ENCODE assay signal across 8 cellular contexts in the genomic region with DNA sequence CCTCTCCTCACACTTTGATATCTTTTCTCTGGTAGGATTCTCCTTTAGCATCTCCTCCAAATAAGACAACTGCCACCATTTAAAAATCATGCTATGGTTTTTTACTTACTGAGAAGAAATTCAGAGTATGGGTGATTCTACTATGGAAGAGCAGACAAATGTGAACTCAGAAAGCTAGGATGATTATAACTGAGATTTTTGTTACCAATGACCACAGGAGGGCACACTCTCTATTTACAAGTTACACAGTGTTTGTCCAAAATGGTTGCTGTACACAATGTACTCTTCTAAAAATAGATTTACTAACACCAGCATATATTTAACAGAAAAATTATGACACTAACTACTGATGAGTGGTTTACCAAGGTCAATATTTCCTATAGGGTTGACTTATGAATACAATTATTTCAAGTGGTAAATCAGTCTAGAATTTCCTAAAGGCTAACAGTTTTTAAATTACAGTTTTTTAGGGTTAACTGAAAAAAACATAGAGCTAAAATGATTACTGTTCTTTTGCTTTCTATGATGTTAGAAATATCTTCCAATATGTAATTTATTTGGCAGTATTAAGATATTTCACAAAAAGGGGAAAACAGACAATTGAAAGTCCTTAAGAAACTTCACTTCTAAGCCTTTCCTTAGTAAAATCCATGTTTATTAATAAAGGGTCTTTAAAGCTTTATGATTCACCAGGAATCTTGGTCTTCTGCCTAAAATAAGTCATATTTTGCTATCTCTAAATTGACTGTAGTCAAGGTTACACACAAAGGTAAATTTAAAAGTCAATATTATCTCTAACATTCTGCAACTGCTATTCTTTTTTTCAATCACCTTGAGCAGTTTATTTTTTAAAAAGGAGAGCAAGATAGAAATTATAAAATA. TPM values are rescaled to one million over a fixed set of nuclear protein-coding genes. Genes with fewer than 3 reads are reported as not detected.
DNase-seq lines count a peak whose midpoint lies in the region; ATAC-seq and TF ChIP-seq lines count a peak whose summit lies in the region.

No MANE protein-coding gene starts in this region.

- H3K9me3 ChIP-seq in BE2C (no peaks in the 10 kb centered on the region), adipocyte (ENCODE audit: control insufficient read depth, low read length) (peaks cover 6% of the 10 kb centered on the region), left ventricle myocardium inferior (replicated peaks) (peaks cover 7% of the 10 kb centered on the region)

- intact Hi-C loops in left ventricle myocardium inferior (cut with micrococcal nuclease): loop anchor here (5.0 to 10.0 kb wide), 4 partner anchors 57 to 315 kb away; a partner anchor contains a TSS

- ATAC-seq in GM18868 (IDR thresholded peaks at IDR 0.05; ENCODE audit: unreplicated experiment): peak; percentile 67
- ATAC-seq in HG03060 (IDR thresholded peaks at IDR 0.05; ENCODE audit: low read depth, unreplicated experiment): peak; percentile 71

- peak overlapping the region; percentile 78 for H3K9ac ChIP-seq in adipocyte (ENCODE audit: low read length)

- H3K27ac ChIP-seq in left ventricle myocardium inferior (replicated peaks): peak overlapping the region; percentile 83

- H3K27me3 ChIP-seq in BE2C: no peaks in the 10 kb centered on the region
- H3K27me3 ChIP-seq in adipocyte (replicated peaks; ENCODE audit: control insufficient read depth, insufficient read depth, low read length): no peaks in the 10 kb centered on the region
- H3K27me3 ChIP-seq in left ventricle myocardium inferior (ENCODE audit: low read depth): no peaks in the 10 kb centered on the region

- H3K4me1 ChIP-seq in BE2C (peaks cover 6% of the 10 kb centered on the region; the same call in 1 of the 2 replicates), adipocyte (ENCODE audit: control insufficient read depth, insufficient read depth, low read length) (peaks cover 39% of the 10 kb centered on the region), left ventricle myocardium inferior (peaks cover 66% of the 10 kb centered on the region)

- peak; percentile 63 for TF ChIP-seq CTCF in BE2C (IDR thresholded peaks at IDR 0.05; ENCODE audit: low read depth, low read length)
- peak; percentile 75 for TF ChIP-seq CTCF in left ventricle myocardium inferior (IDR thresholded peaks at IDR 0.05; ENCODE audit: borderline replicate concordance)

- peak; percentile 21 for DNase-seq in BE2C
- peak; percentile 62 for DNase-seq in NCI-H2107 treated with DMSO at 0.1 percent for 48 hours (lab: John Stamatoyannopoulos, UW; ENCODE audit: unreplicated experiment)
- DNase-seq in adipocyte (ENCODE audit: low read depth): peak; percentile 89
- no peak for DNase-seq in left ventricle myocardium inferior
- DNase-seq in smooth muscle cell of the brain vasculature (ENCODE audit: low read depth, low spot score): peak; percentile 39
- DNase-seq in activated effector memory CD4-positive, alpha-beta T cell treated with anti-CD3 and anti-CD28 coated beads, Interleukin-2, amount 50 U/mL, for 16 hours: no peak

- no peaks in the 10 kb centered on the region for H3K36me3 ChIP-seq in BE2C
- peaks cover 12% of the 10 kb centered on the region for H3K36me3 ChIP-seq in adipocyte (ENCODE audit: control insufficient read depth, insufficient read depth, low read length, severe bottlenecking)
- peaks cover 11% of the 10 kb centered on the region for H3K36me3 ChIP-seq in left ventricle myocardium inferior

- H3K4me3 ChIP-seq in BE2C (ENCODE audit: low read depth, low read length) (no peak overlapping the region), adipocyte (ENCODE audit: low read length) (peak overlapping the region; percentile 65), left ventricle myocardium inferior (peak overlapping the region; percentile 21)

RNA-seq across cellular contexts. Expression of a gene that starts 57.2 kb away (rescaled TPM):
- polyA plus RNA-seq in BE2C (2012; ENCODE audit: insufficient read depth, insufficient read length, low read depth): 15.3 TPM
- total RNA-seq in left ventricle myocardium inferior: 37.1 TPM

Comparison
In these comparisons a context has a peak if more than half of its experiments do, and no peak if none do; other contexts are left out.
1. DNase-seq: peak in BE2C (single experiment), NCI-H2107 treated with DMSO at 0.1 percent for 48 hours (single experiment), adipocyte (single experiment) and smooth muscle cell of the brain vasculature (single experiment); none in left ventricle myocardium inferior (single experiment) and activated effector memory CD4-positive, alpha-beta T cell treated with anti-CD3 and anti-CD28 coated beads, Interleukin-2, amount 50 U/mL, for 16 hours (single experiment).